Comparison of ENCODE assay signal across 22 cellular contexts in the genomic region with DNA sequence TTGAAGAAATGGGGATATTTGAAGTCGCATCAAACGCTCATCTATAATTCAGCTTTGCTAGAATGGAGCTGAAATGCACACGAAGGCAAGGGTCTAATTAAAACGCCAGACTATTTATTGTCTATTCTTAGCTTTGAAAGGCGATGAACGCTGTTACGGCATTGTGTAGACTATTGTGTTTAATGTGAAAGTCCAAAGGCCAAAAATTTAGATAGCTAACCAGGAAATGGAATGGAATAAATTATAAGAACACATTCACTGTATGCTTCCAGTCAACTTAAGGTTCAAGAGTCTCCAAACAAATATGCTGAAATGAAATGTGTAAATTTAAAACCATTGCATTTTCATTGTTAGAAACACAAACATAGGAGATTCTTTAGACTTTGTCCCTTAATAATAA.
"Had no signal": no experiment of that assay in that cellular context is flagged by ENCODE, and none has a peak within 500 bp of the region (broad histone marks: within the 10 kb centered on the region; RNA-seq: fewer than 3 reads in every experiment).

No MANE protein-coding gene starts in this region.

- H3K9me3 ChIP-seq: left lung, lower lobe of right lung, pancreas, prostate gland, spleen, tibial nerve, vagina had no signal

- H3K36me3 ChIP-seq: left lung, lower lobe of right lung, pancreas, prostate gland, spleen, tibial nerve, vagina had no signal

- H3K27ac ChIP-seq: left lung, lower lobe of right lung, pancreas, prostate gland, skin epidermis, spleen, tibial nerve, vagina had no signal

- ATAC-seq: left cardiac atrium; left lung; lower lobe of right lung; naive thymus-derived CD4-positive, alpha-beta T cell; natural killer cell treated with Interleukin-12 subunit alpha and Interleukin-12 subunit beta and Interleukin-15 and Interleukin-18, amount 100 ng/mL, for 72 hours; pancreas; right cardiac atrium; sciatic nerve; stimulated activated effector memory CD8-positive, alpha-beta T cell treated with anti-CD3 and anti-CD28 coated beads, Interleukin-12 subunit alpha, Interleukin-12 subunit beta, amount 100 ng/mL, for 72 hours had no signal

- H3K4me3 ChIP-seq: left lung, lower lobe of right lung, pancreas, prostate gland, skin epidermis, spleen, tibial nerve, vagina had no signal

- H3K27me3 ChIP-seq: left lung, pancreas, spleen, tibial nerve, vagina had no signal

- DNase-seq: hippocampal formation; kidney glomerular epithelial cell; left cardiac atrium; left lung; lower lobe of right lung; mammary epithelial cell; mesenchymal stem cell; naive thymus-derived CD4-positive, alpha-beta T cell; pancreas; posterior cingulate gyrus; retina; right cardiac atrium; spleen; stimulated activated CD4-positive, alpha-beta T cell treated with anti-CD3 and anti-CD28 coated beads, Interleukin-4, amount 100 ng/mL, for 24 hours; stimulated activated naive CD4-positive, alpha-beta T cell had no signal

- H3K4me1 ChIP-seq: left lung, lower lobe of right lung, pancreas, prostate gland, spleen, tibial nerve, vagina had no signal
